19 cellular contexts compared by ENCODE assay signal in the genomic region with DNA sequence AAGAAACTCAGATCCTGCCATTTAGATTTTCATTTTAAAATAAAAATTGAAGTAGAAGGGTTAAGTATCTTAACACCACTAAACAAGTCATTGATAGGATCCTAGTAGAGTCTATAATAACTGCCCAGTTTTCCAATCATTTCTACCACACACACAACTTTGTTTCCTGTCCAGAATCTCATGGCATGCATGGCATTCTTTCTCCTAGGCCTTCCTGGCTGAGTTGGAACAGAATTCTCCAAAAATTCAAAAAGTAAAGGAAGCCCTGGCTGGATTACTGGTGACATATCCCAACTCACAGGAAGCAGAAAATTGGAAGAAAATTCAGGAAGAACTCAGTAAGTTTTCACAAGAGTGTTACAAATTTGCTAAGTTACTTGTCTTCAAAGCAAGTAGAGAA.
DNase-seq lines count a peak whose midpoint lies in the region; ATAC-seq and TF ChIP-seq lines count a peak whose summit lies in the region.
"Had no signal": no experiment of that assay in that cellular context is flagged by ENCODE, and none has a peak within 500 bp of the region (broad histone marks: within the 10 kb centered on the region; RNA-seq: fewer than 3 reads in every experiment).

No MANE protein-coding gene starts in this region.

- peaks cover 9 to 27% of the 10 kb centered on the region in 2 experiments for H3K79me1 ChIP-seq in IMR-90 (ENCODE audit: low read depth in 1 of 2, low read length in 2 of 2)

- intact Hi-C loops in IMR-90 (cut with micrococcal nuclease) = no loop called here

- in situ Hi-C loops in IMR-90 (cut with MboI; ENCODE audit: low sequenced_read_pairs) = no loop called here

- no peak overlapping the region for H4K8ac ChIP-seq in IMR-90 (ENCODE audit: low read depth in 2 of 2, low read length in 2 of 2)

- H2AFZ ChIP-seq in IMR-90 (replicated peaks; ENCODE audit: low read length, poor library complexity) = no peak overlapping the region
- H2AFZ ChIP-seq: GM23248 had no signal

- H3K4me2 ChIP-seq in IMR-90 (ENCODE audit: low read depth, low read length) = no peak overlapping the region

- H2BK20ac ChIP-seq in IMR-90 (ENCODE audit: low read depth, low read length) = no peak overlapping the region

- dilution Hi-C loops in IMR-90 (cut with HindIII; ENCODE audit: low sequenced_read_pairs, unreplicated experiment) = no loop called here

- no peak overlapping the region for H2BK15ac ChIP-seq in IMR-90 (ENCODE audit: low read depth, low read length)

- H3K27me3 ChIP-seq in IMR-90 (ENCODE audit: control insufficient read depth, insufficient read depth, low read length) = no peaks in the 10 kb centered on the region
- H3K27me3 ChIP-seq: BE2C had no signal

- no peak overlapping the region for H4K5ac ChIP-seq in IMR-90 (ENCODE audit: low read depth, low read length)

- BruUV-seq in IMR-90 (replicated peaks; lab: Mats Ljungman, UMichigan) = no TSS peak

- 0 out of 2 replicates have a peak, but pooled peaks cover 2% of the 10 kb centered on the region for H3K4me1 ChIP-seq in IMR-90 (ENCODE audit: control insufficient read depth, insufficient read depth, low read length)
- H3K4me1 ChIP-seq: BE2C had no signal

- H3K9ac ChIP-seq in IMR-90 (ENCODE audit: low read depth, low read length) = no peak overlapping the region
- H3K9ac ChIP-seq: GM23248 had no signal

- H3K56ac ChIP-seq in IMR-90 (ENCODE audit: extremely low read depth, insufficient read depth, low read length) = no peak overlapping the region

- TF ChIP-seq POLR2A in IMR-90 (IDR thresholded peaks at IDR 0.05; ENCODE audit: low read depth, low read length) = no peak

- H3K36me3 ChIP-seq in IMR-90 (ENCODE audit: control insufficient read depth, insufficient read depth, low read length) = peaks cover 24% of the 10 kb centered on the region
- H3K36me3 ChIP-seq: BE2C had no signal

- no peak overlapping the region for H3K14ac ChIP-seq in IMR-90 (replicated peaks; ENCODE audit: low read depth, low read length)

- no peak overlapping the region for H3K4ac ChIP-seq in IMR-90 (ENCODE audit: low read depth, low read length)

- CTCF ChIA-PET in IMR-90 (lab: Yijun Ruan, JAX) = interaction anchor here (1.5 kb wide), 1 partner anchor 31 kb away, joined by 3 read pairs; no protein-coding TSS in a partner anchor

- H3K23ac ChIP-seq in IMR-90 (ENCODE audit: low read depth, low read length) = no peak overlapping the region

- H2AK5ac ChIP-seq in IMR-90 (ENCODE audit: low read depth, low read length) = no peak overlapping the region

- no peak overlapping the region for H3K4me3 ChIP-seq in IMR-90 (ENCODE audit: insufficient read depth, low read depth, low read length)
- no peak overlapping the region for H3K4me3 ChIP-seq in fibroblast of the aortic adventitia (ENCODE audit: low read depth, low read length)
- H3K4me3 ChIP-seq: GM23248 had no signal

- H3K18ac ChIP-seq in IMR-90 (ENCODE audit: low read depth, low read length) = no peak overlapping the region

- H4K20me1 ChIP-seq in IMR-90 (ENCODE audit: insufficient read depth, low read length) = no peaks in the 10 kb centered on the region

- no peak overlapping the region for H2AK9ac ChIP-seq in IMR-90 (replicated peaks; ENCODE audit: low read depth, low read length, poor library complexity)

- H4K91ac ChIP-seq in IMR-90 (ENCODE audit: insufficient read depth, low read depth, low read length) = no peak overlapping the region

- DNase-seq in IMR-90 (no peak), dedifferentiated amniotic fluid mesenchymal stem cell (ENCODE audit: extremely low spot score) (peak; percentile 21), fibroblast of the aortic adventitia (ENCODE audit: low read depth) (peak; percentile 27), pulmonary artery endothelial cell (ENCODE audit: low read depth, low spot score) (peak; percentile 15), NCI-H510A treated with DMSO at 0.1 percent for 48 hours (lab: John Stamatoyannopoulos, UW) (no peak), hypothalamus (lab: John Stamatoyannopoulos, UW) (no peak)
- DNase-seq: BE2C; C1 segment of cervical spinal cord; CD4-positive, CD25-positive, alpha-beta regulatory T cell; CD8-positive, alpha-beta memory T cell; COR-L47; DMS 273 treated with DMSO at 0.1 percent for 48 hours; DMS53; DND-41; GM23248; HCEC 1CT; KG1 had no signal

- H3K9me1 ChIP-seq in IMR-90 (ENCODE audit: insufficient read depth, low read length) = peaks cover 7% of the 10 kb centered on the region

- no peak overlapping the region for H2BK120ac ChIP-seq in IMR-90 (ENCODE audit: low read depth, low read length)

- H3K27ac ChIP-seq in IMR-90 (ENCODE audit: insufficient read depth, low read length) = no peak overlapping the region
- H3K27ac ChIP-seq: GM23248 had no signal

- POLR2A ChIA-PET in IMR-90 (lab: Charles Lee; ENCODE audit: unreplicated experiment) = interaction anchor here (0.7 kb wide), 1 partner anchor 82 kb away, joined by 3 read pairs; no protein-coding TSS in a partner anchor

- ATAC-seq in IMR-90 (ENCODE audit: low read depth) (no peak), GM21786 (IDR thresholded peaks at IDR 0.05; ENCODE audit: unreplicated experiment) (no peak), GM19467 (IDR thresholded peaks at IDR 0.05; ENCODE audit: unreplicated experiment) (no peak)

- no peaks in the 10 kb centered on the region for H3K9me3 ChIP-seq in IMR-90 (ENCODE audit: control insufficient read depth, insufficient read depth, low read length)
- H3K9me3 ChIP-seq: BE2C had no signal

- TF ChIP-seq CTCF in IMR-90 (conservative IDR thresholded peaks at IDR 0.05; ENCODE audit: low read depth, low read length) = no peak
- TF ChIP-seq CTCF in fibroblast of the aortic adventitia (IDR thresholded peaks at IDR 0.05; ENCODE audit: insufficient read depth, low read length) = no peak

- H2BK5ac ChIP-seq in IMR-90 (ENCODE audit: low read depth, low read length, poor library complexity, severe bottlenecking) = peak overlapping the region; percentile 32

- TF ChIP-seq RAD21 in IMR-90 (IDR thresholded peaks at IDR 0.05; ENCODE audit: low read length) = no peak

TF ChIP-seq in IMR-90, 13 proteins besides CTCF, POLR2A, EP300 and RAD21:
- TF ChIP-seq, protein P1, sequence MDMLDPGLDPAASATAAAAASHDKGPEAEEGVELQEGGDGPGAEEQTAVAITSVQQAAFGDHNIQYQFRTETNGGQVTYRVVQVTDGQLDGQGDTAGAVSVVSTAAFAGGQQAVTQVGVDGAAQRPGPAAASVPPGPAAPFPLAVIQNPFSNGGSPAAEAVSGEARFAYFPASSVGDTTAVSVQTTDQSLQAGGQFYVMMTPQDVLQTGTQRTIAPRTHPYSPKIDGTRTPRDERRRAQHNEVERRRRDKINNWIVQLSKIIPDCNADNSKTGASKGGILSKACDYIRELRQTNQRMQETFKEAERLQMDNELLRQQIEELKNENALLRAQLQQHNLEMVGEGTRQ (IDR thresholded peaks at IDR 0.05; ENCODE audit: low read depth, low read length) = no peak
- TF ChIP-seq RCOR1 (IDR thresholded peaks at IDR 0.05; ENCODE audit: insufficient replicate concordance, low read length) (no peak), MXI1 (IDR thresholded peaks at IDR 0.05; ENCODE audit: borderline replicate concordance, low read depth, low read length) (no peak), SMC3 (IDR thresholded peaks at IDR 0.05; ENCODE audit: low read depth, low read length) (no peak), RFX5 (IDR thresholded peaks at IDR 0.05; ENCODE audit: low read depth, low read length) (no peak), FOS (IDR thresholded peaks at IDR 0.05; ENCODE audit: low read depth, low read length) (no peak), MAFK (IDR thresholded peaks at IDR 0.05; ENCODE audit: low read depth, low read length) (no peak), CEBPB (IDR thresholded peaks at IDR 0.05; ENCODE audit: low read depth, low read length) (no peak), CHD1 (IDR thresholded peaks at IDR 0.05; ENCODE audit: low read depth, low read length) (no peak), NFE2L2 (IDR thresholded peaks at IDR 0.05; ENCODE audit: low read depth, low read length) (no peak), BHLHE40 (IDR thresholded peaks at IDR 0.05; ENCODE audit: low read depth, low read length) (no peak), MAZ (IDR thresholded peaks at IDR 0.05; ENCODE audit: borderline replicate concordance, low read depth, low read length) (no peak)
- TF ChIP-seq, protein P2, sequence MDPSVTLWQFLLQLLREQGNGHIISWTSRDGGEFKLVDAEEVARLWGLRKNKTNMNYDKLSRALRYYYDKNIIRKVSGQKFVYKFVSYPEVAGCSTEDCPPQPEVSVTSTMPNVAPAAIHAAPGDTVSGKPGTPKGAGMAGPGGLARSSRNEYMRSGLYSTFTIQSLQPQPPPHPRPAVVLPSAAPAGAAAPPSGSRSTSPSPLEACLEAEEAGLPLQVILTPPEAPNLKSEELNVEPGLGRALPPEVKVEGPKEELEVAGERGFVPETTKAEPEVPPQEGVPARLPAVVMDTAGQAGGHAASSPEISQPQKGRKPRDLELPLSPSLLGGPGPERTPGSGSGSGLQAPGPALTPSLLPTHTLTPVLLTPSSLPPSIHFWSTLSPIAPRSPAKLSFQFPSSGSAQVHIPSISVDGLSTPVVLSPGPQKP (IDR thresholded peaks at IDR 0.05; ENCODE audit: borderline replicate concordance, low read depth, low read length) = no peak
TF ChIP-seq in IMR-90: peak in this region for 0.

Comparison
In these comparisons a context has a peak if more than half of its experiments do, and no peak if none do; other contexts are left out.
1. DNase-seq: peak in dedifferentiated amniotic fluid mesenchymal stem cell (single experiment), fibroblast of the aortic adventitia (single experiment) and pulmonary artery endothelial cell (single experiment); none in IMR-90 (single experiment), NCI-H510A treated with DMSO at 0.1 percent for 48 hours (single experiment) and hypothalamus (0 of 51).